ENCODE assay signal across 13 cellular contexts in genomic region chr11:101034076-101034475, GRCh38.
DNase-seq lines count a peak whose midpoint lies in the region; ATAC-seq, FAIRE-seq and TF ChIP-seq lines count a peak whose summit lies in the region.
"Had no signal": no experiment of that assay in that cellular context is flagged by ENCODE, and none has a peak within 500 bp of the region (broad histone marks: within the 10 kb centered on the region; RNA-seq: fewer than 3 reads in every experiment).

No MANE protein-coding gene starts in this region.

- H3K27ac ChIP-seq in cardiac muscle cell (no peak overlapping the region), pancreas (no peak overlapping the region)

- POLR2A ChIA-PET in activated CD4-positive, alpha-beta T cell treated with anti-CD3 and anti-CD28 coated beads for 36 hours (lab: Charles Lee): no interaction called here

- FAIRE-seq in pancreas (lab: Jason Lieb, UNC): no peak
- FAIRE-seq: G401.6, HTR-8/SVneo had no signal

- DNase-seq in DMS53 treated with DMSO at 0.1 percent for 48 hours (lab: John Stamatoyannopoulos, UW; ENCODE audit: unreplicated experiment) (peak; percentile 37), amniotic epithelial cell (ENCODE audit: low read depth) (peak; percentile 2), cardiac muscle cell (ENCODE audit: low read depth in 1 of 2, low spot score in 1 of 2) (peak; percentile 13 to 52), pancreas (peak in 2 of 6 donors; percentile 11 to 17), kidney tubule cell (ENCODE audit: low spot score) (no peak)
- DNase-seq in activated naive CD4-positive, alpha-beta T cell treated with Interleukin-2 at 50 U/mL for 16 hours: no peak
- DNase-seq in activated CD4-positive, alpha-beta T cell treated with anti-CD3 and anti-CD28 coated beads for 36 hours: no peak
- DNase-seq: NCI-H1694 had no signal

- peak in 3 of 4 donors; percentile 42 to 83 (median 72) for ATAC-seq in pancreas
- no peak for ATAC-seq in HG02571 (IDR thresholded peaks at IDR 0.05; ENCODE audit: unreplicated experiment)
- no peak for ATAC-seq in activated CD4-positive, alpha-beta T cell treated with anti-CD3 and anti-CD28 coated beads for 36 hours

- no peak overlapping the region for H3K4me3 Mint-ChIP-seq in activated CD4-positive, alpha-beta T cell treated with anti-CD3 and anti-CD28 coated beads for 36 hours
- H3K4me3 Mint-ChIP-seq: B cell; T-helper 2 cell treated with Interferon-gamma antibody and Interleukin-4, amounts not matched to agents 5 μg/mL and 100 μg/mL, for 36 hours had no signal

- CTCF ChIA-PET in activated CD4-positive, alpha-beta T cell treated with anti-CD3 and anti-CD28 coated beads for 36 hours (lab: Charles Lee): no interaction called here

- no peaks in the 10 kb centered on the region for H3K36me3 ChIP-seq in cardiac muscle cell
- no peaks in the 10 kb centered on the region for H3K36me3 ChIP-seq in pancreas

- H3K4me1 ChIP-seq in cardiac muscle cell (ENCODE audit: low read depth) (no peaks in the 10 kb centered on the region), pancreas (no peaks in the 10 kb centered on the region)

- H3K9me3 ChIP-seq in cardiac muscle cell (ENCODE audit: low read depth) (no peaks in the 10 kb centered on the region), pancreas (no peaks in the 10 kb centered on the region)

- H3K4me1 Mint-ChIP-seq in activated CD4-positive, alpha-beta T cell treated with anti-CD3 and anti-CD28 coated beads for 36 hours: no peaks in the 10 kb centered on the region

- intact Hi-C loops in pancreas (cut with DNase I): no loop called here
- intact Hi-C loops in activated CD4-positive, alpha-beta T cell treated with anti-CD3 and anti-CD28 coated beads for 36 hours (cut with DNase I, micrococcal nuclease): no loop called here

- no peak overlapping the region for H3K4me3 ChIP-seq in cardiac muscle cell
- no peak overlapping the region for H3K4me3 ChIP-seq in pancreas

- TF ChIP-seq CTCF in cardiac muscle cell (IDR thresholded peaks at IDR 0.05; ENCODE audit: low read depth, low read length) (no peak), pancreas (IDR thresholded peaks at IDR 0.05) (no peak)

- WGBS in pancreas, 2 donors: 47 to 48% methylated on average over 4 of the region's 4 CpGs

- H3K27me3 ChIP-seq in cardiac muscle cell (no peaks in the 10 kb centered on the region), pancreas (no peaks in the 10 kb centered on the region)

- no peaks in the 10 kb centered on the region for H3K27me3 Mint-ChIP-seq in activated CD4-positive, alpha-beta T cell treated with anti-CD3 and anti-CD28 coated beads for 36 hours
- H3K27me3 Mint-ChIP-seq: B cell had no signal

- H3K9me3 Mint-ChIP-seq in activated CD4-positive, alpha-beta T cell treated with anti-CD3 and anti-CD28 coated beads for 36 hours (ENCODE audit: low read depth): peaks cover 3% of the 10 kb centered on the region

- no peak overlapping the region for H3K27ac Mint-ChIP-seq in activated CD4-positive, alpha-beta T cell treated with anti-CD3 and anti-CD28 coated beads for 36 hours
- H3K27ac Mint-ChIP-seq: B cell; T-helper 2 cell treated with Interferon-gamma antibody and Interleukin-4, amounts not matched to agents 5 μg/mL and 100 μg/mL, for 36 hours had no signal

- no peaks in the 10 kb centered on the region for H3K36me3 Mint-ChIP-seq in activated CD4-positive, alpha-beta T cell treated with anti-CD3 and anti-CD28 coated beads for 36 hours (ENCODE audit: low read depth)

Comparison
In these comparisons a context has a peak if more than half of its experiments do, and no peak if none do; other contexts are left out.
1. DNase-seq: peak in DMS53 treated with DMSO at 0.1 percent for 48 hours (single experiment), amniotic epithelial cell (single experiment) and cardiac muscle cell (2 of 2); none in activated naive CD4-positive, alpha-beta T cell treated with Interleukin-2 at 50 U/mL for 16 hours (single experiment), activated CD4-positive, alpha-beta T cell treated with anti-CD3 and anti-CD28 coated beads for 36 hours (single experiment) and kidney tubule cell (single experiment).
2. ATAC-seq: peak in pancreas (3 of 4); none in HG02571 (single experiment) and activated CD4-positive, alpha-beta T cell treated with anti-CD3 and anti-CD28 coated beads for 36 hours (single experiment).